17 cellular contexts compared by ENCODE assay signal in the genomic region with DNA sequence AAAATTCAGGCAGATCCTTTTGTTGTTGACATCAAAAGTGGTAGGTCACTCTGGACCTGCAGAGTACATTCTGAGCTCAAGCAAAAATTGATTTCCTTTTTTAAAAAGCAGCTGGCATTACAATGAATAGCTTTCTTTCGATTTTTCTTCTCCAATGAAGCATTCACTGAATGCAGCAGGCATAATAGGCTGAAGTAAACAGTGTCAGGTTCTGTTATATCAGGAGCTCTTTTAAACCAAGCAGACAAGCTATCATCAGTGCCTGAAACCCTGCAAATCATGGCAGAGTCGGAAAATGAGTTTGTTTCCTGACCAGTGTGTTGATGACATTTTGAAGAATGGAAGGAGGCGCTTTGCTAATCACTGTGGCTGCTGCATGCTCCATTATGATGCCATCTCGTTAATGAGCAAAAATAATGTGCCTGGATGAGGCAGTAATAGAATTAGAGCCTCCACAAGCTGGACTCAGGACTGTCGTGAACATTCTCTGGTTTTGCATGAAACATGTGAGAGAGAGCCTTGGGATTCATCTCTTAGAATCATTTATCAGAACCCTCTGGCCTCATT.
DNase-seq lines count a peak whose midpoint lies in the region; ATAC-seq and TF ChIP-seq lines count a peak whose summit lies in the region.
"Had no signal": no experiment of that assay in that cellular context is flagged by ENCODE, and none has a peak within 500 bp of the region (broad histone marks: within the 10 kb centered on the region; RNA-seq: fewer than 3 reads in every experiment).

No MANE protein-coding gene starts in this region.

- H3K9me3 ChIP-seq in neuron (ENCODE audit: low read length) = peaks cover 5% of the 10 kb centered on the region
- H3K9me3 ChIP-seq: tibial artery had no signal

- no peak overlapping the region for H3K4me3 Mint-ChIP-seq in GM23338
- H3K4me3 Mint-ChIP-seq: activated naive CD8-positive, alpha-beta T cell treated with anti-CD3 and anti-CD28 coated beads, Interleukin-2, amount 50 U/mL, for 24 hours; activated T-cell treated with anti-CD3 and anti-CD28 coated beads, Interleukin-2, amount 50 U/mL, for 24 hours had no signal

- H2AFZ ChIP-seq in GM23338 = 0 out of 2 replicates have a peak overlapping the region, but pooled peaks have one; percentile 64
- H2AFZ ChIP-seq in neuron (ENCODE audit: low read depth, low read length) = no peak overlapping the region

- H4K20me1 ChIP-seq in GM23338 (replicated peaks; ENCODE audit: insufficient read depth) = no peaks in the 10 kb centered on the region

- no peak overlapping the region for H3K27ac Mint-ChIP-seq in GM23338
- H3K27ac Mint-ChIP-seq: activated naive CD8-positive, alpha-beta T cell treated with anti-CD3 and anti-CD28 coated beads, Interleukin-2, amount 50 U/mL, for 24 hours; activated T-cell treated with anti-CD3 and anti-CD28 coated beads, Interleukin-2, amount 50 U/mL, for 24 hours had no signal

- H3K27me3 Mint-ChIP-seq in GM23338 (ENCODE audit: insufficient read depth, low read depth, poor library complexity) = peaks cover under 1% of the 10 kb centered on the region
- H3K27me3 Mint-ChIP-seq: activated naive CD8-positive, alpha-beta T cell treated with anti-CD3 and anti-CD28 coated beads, Interleukin-2, amount 50 U/mL, for 24 hours; activated T-cell treated with anti-CD3 and anti-CD28 coated beads, Interleukin-2, amount 50 U/mL, for 24 hours had no signal

- H3K4me1 Mint-ChIP-seq in GM23338 = peaks cover 25% of the 10 kb centered on the region

- H3F3A ChIP-seq in GM23338 (replicated peaks; ENCODE audit: low read depth) = no peaks in the 10 kb centered on the region

- no peaks in the 10 kb centered on the region for H3K79me2 ChIP-seq in GM23338 (replicated peaks; ENCODE audit: insufficient read depth)

- TF ChIP-seq CTCF in GM23338 (conservative IDR thresholded peaks at IDR 0.05; ENCODE audit: low read depth in 2 of 2) = no peak

- no peaks in the 10 kb centered on the region; the same call in 1 of the 2 replicates for H3K9me2 ChIP-seq in GM23338 (ENCODE audit: insufficient read depth)

- ATAC-seq in GM23338 = no peak
- ATAC-seq in GM19452 (IDR thresholded peaks at IDR 0.05; ENCODE audit: unreplicated experiment) = no peak
- ATAC-seq: activated naive CD8-positive, alpha-beta T cell treated with anti-CD3 and anti-CD28 coated beads, Interleukin-2, amount 50 U/mL, for 24 hours had no signal

- peaks cover 63% of the 10 kb centered on the region for H3K36me3 Mint-ChIP-seq in GM23338 (ENCODE audit: low read depth)

- H3K9me3 Mint-ChIP-seq in GM23338 = peaks cover 30% of the 10 kb centered on the region
- H3K9me3 Mint-ChIP-seq: activated T-cell treated with anti-CD3 and anti-CD28 coated beads, Interleukin-2, amount 50 U/mL, for 24 hours had no signal

- H3K4me1 ChIP-seq in GM23338 (ENCODE audit: insufficient read depth) (peaks cover 27% of the 10 kb centered on the region), neuron (ENCODE audit: insufficient read depth, low read length) (peaks cover 47% of the 10 kb centered on the region)

- DNase-seq in GM23338 (ENCODE audit: low spot score) (no peak), NCI-H2029 (lab: John Stamatoyannopoulos, UW) (peak; percentile 55)
- DNase-seq in stimulated activated CD4-positive, alpha-beta T cell treated with anti-CD3 and anti-CD28 coated beads, Interleukin-15, amount 100 ng/mL, for 24 hours = no peak
- DNase-seq in activated naive CD4-positive, alpha-beta T cell (lab: John Stamatoyannopoulos, UW) = no peak
- DNase-seq: activated CD4-positive, alpha-beta T cell treated with anti-CD3 and anti-CD28 coated beads for 48 hours; activated naive CD8-positive, alpha-beta T cell treated with anti-CD3 and anti-CD28 coated beads, Interleukin-2, amount 50 U/mL, for 24 hours; activated T-cell treated with anti-CD3 and anti-CD28 coated beads, Interleukin-2, amount 50 U/mL, for 24 hours; cerebellar nuclear complex; islet precursor cell; NCI-H526; stimulated activated CD4-positive, alpha-beta T cell treated with anti-CD3 and anti-CD28 coated beads, Interleukin-1b, Interleukin-23, amount 100 ng/mL, for 48 hours; stimulated activated CD8-positive, alpha-beta memory T cell treated with anti-CD3 and anti-CD28 coated beads, Interleukin-4, amount 100 ng/mL, for 48 hours; tibial artery had no signal

- no peak overlapping the region for H3K4me2 ChIP-seq in GM23338

- no peaks in the 10 kb centered on the region for H3K27me3 ChIP-seq in GM23338 (ENCODE audit: insufficient read depth)
- no peaks in the 10 kb centered on the region for H3K27me3 ChIP-seq in neuron (ENCODE audit: insufficient read depth, low read length)
- H3K27me3 ChIP-seq: tibial artery had no signal

- H3K27ac ChIP-seq in GM23338 (ENCODE audit: low read depth) = no peak overlapping the region
- H3K27ac ChIP-seq in angular gyrus (ENCODE audit: low read depth, low read length) = peak overlapping the region; percentile 88
- H3K27ac ChIP-seq: C4-2B, tibial artery had no signal

- no peaks in the 10 kb centered on the region for H3K36me3 ChIP-seq in GM23338 (ENCODE audit: insufficient read depth)
- H3K36me3 ChIP-seq in neuron (ENCODE audit: insufficient read depth, low read length) = no peaks in the 10 kb centered on the region
- H3K36me3 ChIP-seq: tibial artery had no signal

- no peak overlapping the region for H3K4me3 ChIP-seq in GM23338
- H3K4me3 ChIP-seq in neuron (ENCODE audit: low read length) = peak overlapping the region; percentile 9
- H3K4me3 ChIP-seq: tibial artery had no signal

TF ChIP-seq in GM23338, 12 proteins besides CTCF, POLR2A, EP300 and RAD21 (continues in another document):
- TF ChIP-seq ZNF331 (CRISPR knock-in tag; IDR thresholded peaks at IDR 0.05; ENCODE audit: low read depth) (no peak), EZH2phosphoT487 (IDR thresholded peaks at IDR 0.05; ENCODE audit: unreplicated experiment) (no peak)
- TF ChIP-seq, protein P1, sequence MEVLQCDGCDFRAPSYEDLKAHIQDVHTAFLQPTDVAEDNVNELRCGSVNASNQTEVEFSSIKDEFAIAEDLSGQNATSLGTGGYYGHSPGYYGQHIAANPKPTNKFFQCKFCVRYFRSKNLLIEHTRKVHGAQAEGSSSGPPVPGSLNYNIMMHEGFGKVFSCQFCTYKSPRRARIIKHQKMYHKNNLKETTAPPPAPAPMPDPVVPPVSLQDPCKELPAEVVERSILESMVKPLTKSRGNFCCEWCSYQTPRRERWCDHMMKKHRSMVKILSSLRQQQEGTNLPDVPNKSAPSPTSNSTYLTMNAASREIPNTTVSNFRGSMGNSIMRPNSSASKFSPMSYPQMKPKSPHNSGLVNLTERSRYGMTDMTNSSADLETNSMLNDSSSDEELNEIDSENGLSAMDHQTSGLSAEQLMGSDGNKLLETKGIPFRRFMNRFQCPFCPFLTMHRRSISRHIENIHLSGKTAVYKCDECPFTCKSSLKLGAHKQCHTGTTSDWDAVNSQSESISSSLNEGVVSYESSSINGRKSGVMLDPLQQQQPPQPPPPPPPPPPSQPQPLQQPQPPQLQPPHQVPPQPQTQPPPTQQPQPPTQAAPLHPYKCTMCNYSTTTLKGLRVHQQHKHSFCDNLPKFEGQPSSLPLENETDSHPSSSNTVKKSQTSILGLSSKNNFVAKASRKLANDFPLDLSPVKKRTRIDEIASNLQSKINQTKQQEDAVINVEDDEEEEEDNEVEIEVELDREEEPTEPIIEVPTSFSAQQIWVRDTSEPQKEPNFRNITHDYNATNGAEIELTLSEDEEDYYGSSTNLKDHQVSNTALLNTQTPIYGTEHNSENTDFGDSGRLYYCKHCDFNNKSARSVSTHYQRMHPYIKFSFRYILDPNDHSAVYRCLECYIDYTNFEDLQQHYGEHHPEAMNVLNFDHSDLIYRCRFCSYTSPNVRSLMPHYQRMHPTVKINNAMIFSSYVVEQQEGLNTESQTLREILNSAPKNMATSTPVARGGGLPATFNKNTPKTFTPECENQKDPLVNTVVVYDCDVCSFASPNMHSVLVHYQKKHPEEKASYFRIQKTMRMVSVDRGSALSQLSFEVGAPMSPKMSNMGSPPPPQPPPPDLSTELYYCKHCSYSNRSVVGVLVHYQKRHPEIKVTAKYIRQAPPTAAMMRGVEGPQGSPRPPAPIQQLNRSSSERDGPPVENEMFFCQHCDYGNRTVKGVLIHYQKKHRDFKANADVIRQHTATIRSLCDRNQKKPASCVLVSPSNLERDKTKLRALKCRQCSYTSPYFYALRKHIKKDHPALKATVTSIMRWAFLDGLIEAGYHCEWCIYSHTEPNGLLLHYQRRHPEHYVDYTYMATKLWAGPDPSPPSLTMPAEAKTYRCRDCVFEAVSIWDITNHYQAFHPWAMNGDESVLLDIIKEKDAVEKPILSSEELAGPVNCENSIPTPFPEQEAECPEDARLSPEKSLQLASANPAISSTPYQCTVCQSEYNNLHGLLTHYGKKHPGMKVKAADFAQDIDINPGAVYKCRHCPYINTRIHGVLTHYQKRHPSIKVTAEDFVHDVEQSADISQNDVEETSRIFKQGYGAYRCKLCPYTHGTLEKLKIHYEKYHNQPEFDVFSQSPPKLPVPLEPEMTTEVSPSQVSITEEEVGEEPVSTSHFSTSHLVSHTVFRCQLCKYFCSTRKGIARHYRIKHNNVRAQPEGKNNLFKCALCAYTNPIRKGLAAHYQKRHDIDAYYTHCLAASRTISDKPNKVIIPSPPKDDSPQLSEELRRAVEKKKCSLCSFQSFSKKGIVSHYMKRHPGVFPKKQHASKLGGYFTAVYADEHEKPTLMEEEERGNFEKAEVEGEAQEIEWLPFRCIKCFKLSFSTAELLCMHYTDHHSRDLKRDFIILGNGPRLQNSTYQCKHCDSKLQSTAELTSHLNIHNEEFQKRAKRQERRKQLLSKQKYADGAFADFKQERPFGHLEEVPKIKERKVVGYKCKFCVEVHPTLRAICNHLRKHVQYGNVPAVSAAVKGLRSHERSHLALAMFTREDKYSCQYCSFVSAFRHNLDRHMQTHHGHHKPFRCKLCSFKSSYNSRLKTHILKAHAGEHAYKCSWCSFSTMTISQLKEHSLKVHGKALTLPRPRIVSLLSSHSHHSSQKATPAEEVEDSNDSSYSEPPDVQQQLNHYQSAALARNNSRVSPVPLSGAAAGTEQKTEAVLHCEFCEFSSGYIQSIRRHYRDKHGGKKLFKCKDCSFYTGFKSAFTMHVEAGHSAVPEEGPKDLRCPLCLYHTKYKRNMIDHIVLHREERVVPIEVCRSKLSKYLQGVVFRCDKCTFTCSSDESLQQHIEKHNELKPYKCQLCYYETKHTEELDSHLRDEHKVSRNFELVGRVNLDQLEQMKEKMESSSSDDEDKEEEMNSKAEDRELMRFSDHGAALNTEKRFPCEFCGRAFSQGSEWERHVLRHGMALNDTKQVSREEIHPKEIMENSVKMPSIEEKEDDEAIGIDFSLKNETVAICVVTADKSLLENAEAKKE (CRISPR knock-in tag; IDR thresholded peaks at IDR 0.05) = no peak
